In the genomic region with DNA sequence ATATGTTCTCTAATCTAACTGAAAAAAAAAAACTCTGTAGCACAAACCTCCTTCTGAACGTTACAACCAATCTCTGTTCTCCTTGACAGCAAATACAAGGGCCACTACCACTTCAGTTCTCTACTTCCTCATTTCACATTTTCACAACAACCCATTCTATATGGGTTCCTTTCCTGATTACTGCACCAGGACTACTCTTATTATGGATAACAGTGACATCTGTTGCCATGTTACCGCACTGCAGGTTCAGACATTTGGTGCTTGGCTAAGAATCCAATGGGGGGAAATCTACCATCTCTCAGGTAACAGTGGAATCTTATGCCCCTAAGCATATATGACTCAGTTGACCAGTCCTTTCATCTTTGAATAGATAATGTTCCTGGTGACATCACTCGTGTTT, we compare ENCODE assay signal across 1 cellular context.
TF ChIP-seq lines count a peak whose summit lies in the region.

No MANE protein-coding gene starts in this region.

TF ChIP-seq in IMR-90, 13 proteins besides CTCF, POLR2A, EP300 and RAD21 (continued from another document):
- TF ChIP-seq CEBPB (IDR thresholded peaks at IDR 0.05; ENCODE audit: low read depth, low read length) (no peak), FOS (IDR thresholded peaks at IDR 0.05; ENCODE audit: low read depth, low read length) (no peak), RFX5 (IDR thresholded peaks at IDR 0.05; ENCODE audit: low read depth, low read length) (no peak)
